ENCODE assay signal across 17 cellular contexts in the genomic region with DNA sequence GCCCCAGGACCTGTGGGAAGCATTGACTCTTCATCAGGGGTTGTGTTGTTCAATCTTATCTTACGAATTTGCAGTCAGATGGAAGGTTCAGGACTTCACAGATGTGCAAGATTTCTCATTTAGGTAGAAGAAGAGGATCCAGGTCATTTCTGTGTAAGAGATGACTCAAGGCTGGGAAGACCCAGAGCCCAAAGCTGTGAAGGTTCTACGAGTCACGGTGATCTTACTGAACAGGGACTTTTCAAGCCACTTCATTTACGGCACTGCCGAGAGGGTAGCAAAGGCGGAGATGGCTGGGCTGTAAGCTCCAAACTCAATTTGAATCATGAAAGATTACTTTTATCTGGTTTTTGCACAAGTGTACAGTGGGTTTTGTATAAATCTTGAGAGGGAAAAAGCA.
DNase-seq lines count a peak whose midpoint lies in the region; ATAC-seq and TF ChIP-seq lines count a peak whose summit lies in the region.
"Had no signal": no experiment of that assay in that cellular context is flagged by ENCODE, and none has a peak within 500 bp of the region (broad histone marks: within the 10 kb centered on the region; RNA-seq: fewer than 3 reads in every experiment).

No MANE protein-coding gene starts in this region.

- H3K27ac ChIP-seq in foreskin keratinocyte = no peak overlapping the region
- H3K27ac ChIP-seq: upper lobe of left lung had no signal

- H3K36me3 Mint-ChIP-seq in activated CD4-positive, alpha-beta T cell treated with anti-CD3 and anti-CD28 coated beads for 36 hours (ENCODE audit: low read depth) = no peaks in the 10 kb centered on the region
- H3K36me3 Mint-ChIP-seq: mesothelial cell of epicardium had no signal

- POLR2A ChIA-PET in activated CD4-positive, alpha-beta T cell treated with anti-CD3 and anti-CD28 coated beads for 36 hours (lab: Charles Lee) = no interaction called here

- CTCF ChIA-PET in activated CD4-positive, alpha-beta T cell treated with anti-CD3 and anti-CD28 coated beads for 36 hours (lab: Charles Lee) = no interaction called here

- H3K4me3 Mint-ChIP-seq in activated CD4-positive, alpha-beta T cell treated with anti-CD3 and anti-CD28 coated beads for 36 hours = peak overlapping the region; percentile 18
- H3K4me3 Mint-ChIP-seq: mesothelial cell of epicardium had no signal

- peaks cover 11% of the 10 kb centered on the region for H3K27me3 Mint-ChIP-seq in activated CD4-positive, alpha-beta T cell treated with anti-CD3 and anti-CD28 coated beads for 36 hours

- intact Hi-C loops in activated CD4-positive, alpha-beta T cell treated with anti-CD3 and anti-CD28 coated beads for 36 hours (cut with DNase I, micrococcal nuclease) = no loop called here

- no peak for TF ChIP-seq CTCF in foreskin keratinocyte (conservative IDR thresholded peaks at IDR 0.05)

- peaks cover 20% of the 10 kb centered on the region for H3K4me1 ChIP-seq in foreskin keratinocyte
- H3K4me1 ChIP-seq: upper lobe of left lung had no signal

- H3K4me1 Mint-ChIP-seq in activated CD4-positive, alpha-beta T cell treated with anti-CD3 and anti-CD28 coated beads for 36 hours = peaks cover 11% of the 10 kb centered on the region

- H3K9me3 Mint-ChIP-seq in activated CD4-positive, alpha-beta T cell treated with anti-CD3 and anti-CD28 coated beads for 36 hours (ENCODE audit: low read depth) = no peaks in the 10 kb centered on the region
- H3K9me3 Mint-ChIP-seq: mesothelial cell of epicardium had no signal

- peak; percentile 97 for ATAC-seq in activated CD4-positive, alpha-beta T cell treated with anti-CD3 and anti-CD28 coated beads for 36 hours
- ATAC-seq in GM19463 (IDR thresholded peaks at IDR 0.05; ENCODE audit: unreplicated experiment) (peak; percentile 68), HG03039 (IDR thresholded peaks at IDR 0.05; ENCODE audit: unreplicated experiment) (peak; percentile 83), foreskin keratinocyte (peak; percentile 50)
- ATAC-seq: SK-N-SH treated with all-trans-retinoic acid at 6 μM for 48 hours had no signal

- DNase-seq in activated CD4-positive, alpha-beta T cell treated with anti-CD3 and anti-CD28 coated beads for 36 hours = peak; percentile 53
- no peak for DNase-seq in activated CD4-positive, alpha-beta T cell treated with anti-CD3 and anti-CD28 coated beads, Interleukin-2, amount 50 U/mL, for 4 hours
- DNase-seq in foreskin keratinocyte (no peak), AG08396 (ENCODE audit: low spot score) (no peak), iPS-NIHi7 (ENCODE audit: extremely low spot score) (no peak), NCI-H187 treated with DMSO at 0.1 percent for 48 hours (lab: John Stamatoyannopoulos, UW) (no peak)
- DNase-seq: 8988T, amygdala, hippocampal formation, MM.1S, NCI-H524 treated with DMSO at 0.1 percent for 48 hours, retina, upper lobe of left lung had no signal

- no peaks in the 10 kb centered on the region for H3K27me3 ChIP-seq in foreskin keratinocyte
- H3K27me3 ChIP-seq: upper lobe of left lung had no signal

- H3K27ac Mint-ChIP-seq in activated CD4-positive, alpha-beta T cell treated with anti-CD3 and anti-CD28 coated beads for 36 hours = peak overlapping the region; percentile 85
- H3K27ac Mint-ChIP-seq: mesothelial cell of epicardium had no signal
